Comparison of ENCODE assay signal across 30 cellular contexts in the genomic region with DNA sequence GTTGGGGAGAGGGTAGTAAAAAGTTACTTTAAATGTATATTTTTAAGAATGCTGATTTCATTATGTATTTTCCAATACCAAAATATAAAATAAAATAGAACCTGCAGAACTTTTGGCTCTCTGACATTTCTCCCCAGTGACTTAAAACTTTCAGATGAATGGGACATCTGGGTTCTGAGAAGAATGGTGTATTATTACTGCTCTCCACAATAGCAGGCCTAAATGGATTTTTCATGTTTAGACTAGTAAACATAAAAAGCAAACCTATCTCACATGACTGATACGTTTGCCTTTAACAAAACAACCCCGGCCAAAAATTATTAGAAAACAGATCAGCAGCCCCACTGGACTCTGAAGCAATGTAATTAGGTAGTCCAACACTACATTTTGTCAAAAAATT.
"Had no signal": no experiment of that assay in that cellular context is flagged by ENCODE, and none has a peak within 500 bp of the region (broad histone marks: within the 10 kb centered on the region; RNA-seq: fewer than 3 reads in every experiment).

No MANE protein-coding gene starts in this region.

- DNase-seq: activated B cell treated with CpG ODN at 0.5 μM for 24 hours; activated CD4-positive, alpha-beta memory T cell treated with anti-CD3 and anti-CD28 coated beads for 36 hours; activated CD4-positive, alpha-beta T cell treated with anti-CD3 and anti-CD28 coated beads for 4 hours; activated CD4-positive, alpha-beta T cell treated with anti-CD3 and anti-CD28 coated beads, Interleukin-2, amount 10 ng/mL, durations not matched to agents 24 days and 14 days; activated CD4-positive, alpha-beta T cell treated with anti-CD3 and anti-CD28 coated beads, Interleukin-2, amount 50 U/mL, for 1 hour; activated CD4-positive, alpha-beta T cell treated with anti-CD3 and anti-CD28 coated beads, Interleukin-2, amount 50 U/mL, for 4 hours; activated CD4-positive, CD25-positive, alpha-beta regulatory T cell treated with anti-CD3 and anti-CD28 coated beads, Interleukin-2, amount 50 U/mL, for 72 hours; activated CD8-positive, alpha-beta memory T cell treated with anti-CD3 and anti-CD28 coated beads, Interleukin-2, amount 50 U/mL, for 4 hours; activated CD8-positive, alpha-beta T cell treated with anti-CD3 and anti-CD28 coated beads for 36 hours; activated effector memory CD4-positive, alpha-beta T cell treated with anti-CD3 and anti-CD28 coated beads, Interleukin-2, amount 50 U/mL, for 16 hours; activated gamma-delta T cell treated with Interleukin-2 at 50 U/mL for 16 hours; activated naive CD4-positive, alpha-beta T cell; activated naive CD4-positive, alpha-beta T cell treated with anti-CD3 and anti-CD28 coated beads for 36 hours; activated naive CD4-positive, alpha-beta T cell treated with anti-CD3 and anti-CD28 coated beads, Interleukin-2, amount 50 U/mL, for 16 hours; activated naive CD8-positive, alpha-beta T cell treated with anti-CD3 and anti-CD28 coated beads for 36 hours; activated T-cell treated with anti-CD3 and anti-CD28 coated beads for 4 hours; activated T-cell treated with anti-CD3 and anti-CD28 coated beads, Interleukin-2, amount 50 U/mL, for 1 hour; activated T-cell treated with anti-CD3 and anti-CD28 coated beads, Interleukin-2, amount 50 U/mL, for 4 hours; activated T-cell treated with anti-CD3 and anti-CD28 coated beads, Interleukin-2, amount 50 U/mL, for 72 hours; adrenal gland; amniotic stem cell; aorta; body of pancreas; brain microvascular endothelial cell; central memory CD4-positive, alpha-beta T cell; T-helper 1 cell; T-helper 2 cell; T-helper 9 cell had no signal

- ATAC-seq: activated CD8-positive, alpha-beta T cell treated with anti-CD3 and anti-CD28 coated beads for 36 hours; activated naive CD4-positive, alpha-beta T cell treated with anti-CD3 and anti-CD28 coated beads, Interleukin-2, amount 50 U/mL, for 72 hours; activated T-cell treated with anti-CD3 and anti-CD28 coated beads, Interleukin-2, amount 50 U/mL, for 4 hours; activated T-cell treated with anti-CD3 and anti-CD28 coated beads, Interleukin-2, amount 50 U/mL, for 72 hours; activated T-helper 17 cell treated with anti-CD3 and anti-CD28 coated beads, Interleukin-2, amount 50 U/mL, for 72 hours; body of pancreas had no signal
